ENCODE assay signal across 15 cellular contexts in genomic region chr2:236748385-236748784, GRCh38.
DNase-seq lines count a peak whose midpoint lies in the region; ATAC-seq and TF ChIP-seq lines count a peak whose summit lies in the region.
"Had no signal": no experiment of that assay in that cellular context is flagged by ENCODE, and none has a peak within 500 bp of the region (broad histone marks: within the 10 kb centered on the region; RNA-seq: fewer than 3 reads in every experiment).

No MANE protein-coding gene starts in this region.

- H3K4me3 ChIP-seq in RWPE2 (ENCODE audit: severe bottlenecking), result no peak overlapping the region
- H3K4me3 ChIP-seq in gastroesophageal sphincter, result no peak overlapping the region

- peak; percentile 87 for DNase-seq in CD1c-positive myeloid dendritic cell (ENCODE audit: extremely low spot score)
- DNase-seq in RWPE2 (ENCODE audit: low spot score), result no peak
- DNase-seq in osteocyte (ENCODE audit: extremely low spot score, unreplicated experiment), result no peak
- no peak for DNase-seq in stimulated activated effector memory CD8-positive, alpha-beta T cell treated with anti-CD3 and anti-CD28 coated beads, Interleukin-12 subunit alpha, Interleukin-12 subunit beta, amount 100 ng/mL, for 72 hours (ENCODE audit: low spot score in 2 of 2)
- no peak for DNase-seq in NCI-H146 treated with DMSO at 0.1 percent for 48 hours (lab: John Stamatoyannopoulos, UW; ENCODE audit: unreplicated experiment)
- DNase-seq in epidermal melanocyte (ENCODE audit: insufficient read length, low spot score), result no peak
- DNase-seq: activated CD4-positive, alpha-beta T cell treated with anti-CD3 and anti-CD28 coated beads for 48 hours; endodermal cell; hippocampal formation; Karpas-422; NCI-H2081 had no signal

- H3K27ac ChIP-seq in RWPE2 (ENCODE audit: poor library complexity, severe bottlenecking), result peak overlapping the region; percentile 87
- peak overlapping the region in 2 of 4 donors; percentile 1 to 39 for H3K27ac ChIP-seq in gastroesophageal sphincter

- ATAC-seq in RWPE2 (ENCODE audit: low read depth) (peak; percentile 30; the same call in 1 of the 3 replicates), gastroesophageal sphincter (peak; percentile 70), GM21360 (IDR thresholded peaks at IDR 0.05; ENCODE audit: unreplicated experiment) (no peak)
- ATAC-seq in stimulated activated effector memory CD8-positive, alpha-beta T cell treated with anti-CD3 and anti-CD28 coated beads, Interleukin-12 subunit alpha, Interleukin-12 subunit beta, amount 100 ng/mL, for 72 hours, result no peak
- ATAC-seq: activated T-helper 17 cell treated with anti-CD3 and anti-CD28 coated beads, Interleukin-2, amount 50 U/mL, for 72 hours had no signal

- TF ChIP-seq POLR2A in gastroesophageal sphincter (IDR thresholded peaks at IDR 0.05), result no peak

- no peak for TF ChIP-seq CTCF in RWPE2 (IDR thresholded peaks at IDR 0.05; ENCODE audit: poor library complexity, severe bottlenecking)
- no peak for TF ChIP-seq CTCF in gastroesophageal sphincter (IDR thresholded peaks at IDR 0.05)
- no peak for TF ChIP-seq CTCF in osteocyte (IDR thresholded peaks at IDR 0.05)

- H3K4me3 Mint-ChIP-seq in osteocyte (ENCODE audit: unreplicated experiment), result no peak overlapping the region
- H3K4me3 Mint-ChIP-seq in stimulated activated effector memory CD8-positive, alpha-beta T cell treated with anti-CD3 and anti-CD28 coated beads, Interleukin-12 subunit alpha, Interleukin-12 subunit beta, amount 100 ng/mL, for 72 hours, result no peak overlapping the region
- H3K4me3 Mint-ChIP-seq: activated T-helper 17 cell treated with anti-CD3 and anti-CD28 coated beads, Interleukin-2, amount 50 U/mL, for 72 hours; endodermal cell; memory B cell had no signal

- H3K9me3 ChIP-seq in RWPE2 (ENCODE audit: severe bottlenecking), result no peaks in the 10 kb centered on the region
- no peaks in the 10 kb centered on the region for H3K9me3 ChIP-seq in gastroesophageal sphincter

- no peaks in the 10 kb centered on the region for H3K27me3 Mint-ChIP-seq in osteocyte (ENCODE audit: unreplicated experiment)

- H3K9me3 Mint-ChIP-seq in osteocyte (ENCODE audit: unreplicated experiment), result no peaks in the 10 kb centered on the region
- no peaks in the 10 kb centered on the region for H3K9me3 Mint-ChIP-seq in stimulated activated effector memory CD8-positive, alpha-beta T cell treated with anti-CD3 and anti-CD28 coated beads, Interleukin-12 subunit alpha, Interleukin-12 subunit beta, amount 100 ng/mL, for 72 hours
- H3K9me3 Mint-ChIP-seq: activated T-helper 17 cell treated with anti-CD3 and anti-CD28 coated beads, Interleukin-2, amount 50 U/mL, for 72 hours; endodermal cell; memory B cell had no signal

- peaks cover 76% of the 10 kb centered on the region for H3K4me1 Mint-ChIP-seq in osteocyte (ENCODE audit: unreplicated experiment)
- H3K4me1 Mint-ChIP-seq in stimulated activated effector memory CD8-positive, alpha-beta T cell treated with anti-CD3 and anti-CD28 coated beads, Interleukin-12 subunit alpha, Interleukin-12 subunit beta, amount 100 ng/mL, for 72 hours, result no peaks in the 10 kb centered on the region
- H3K4me1 Mint-ChIP-seq: activated T-helper 17 cell treated with anti-CD3 and anti-CD28 coated beads, Interleukin-2, amount 50 U/mL, for 72 hours had no signal

- no peaks in the 10 kb centered on the region for H3K36me3 ChIP-seq in RWPE2 (ENCODE audit: low read depth)
- no peaks in the 10 kb centered on the region for H3K36me3 ChIP-seq in gastroesophageal sphincter

- no peaks in the 10 kb centered on the region for H3K36me3 Mint-ChIP-seq in osteocyte (ENCODE audit: unreplicated experiment)
- no peaks in the 10 kb centered on the region for H3K36me3 Mint-ChIP-seq in stimulated activated effector memory CD8-positive, alpha-beta T cell treated with anti-CD3 and anti-CD28 coated beads, Interleukin-12 subunit alpha, Interleukin-12 subunit beta, amount 100 ng/mL, for 72 hours
- H3K36me3 Mint-ChIP-seq: memory B cell had no signal

- no peak for TF ChIP-seq EP300 in gastroesophageal sphincter (IDR thresholded peaks at IDR 0.05)

- H3K27me3 ChIP-seq in RWPE2 (ENCODE audit: insufficient read depth, poor library complexity, severe bottlenecking), result no peaks in the 10 kb centered on the region
- H3K27me3 ChIP-seq in gastroesophageal sphincter, result no peaks in the 10 kb centered on the region

- H3K4me1 ChIP-seq in RWPE2 (ENCODE audit: insufficient read depth, poor library complexity, severe bottlenecking), result peaks cover 39% of the 10 kb centered on the region
- peaks cover 0 to 18% (median 6%) of the 10 kb centered on the region in 3 donors for H3K4me1 ChIP-seq in gastroesophageal sphincter

- peak overlapping the region; percentile 13 for H3K27ac Mint-ChIP-seq in osteocyte (ENCODE audit: unreplicated experiment)
- H3K27ac Mint-ChIP-seq in stimulated activated effector memory CD8-positive, alpha-beta T cell treated with anti-CD3 and anti-CD28 coated beads, Interleukin-12 subunit alpha, Interleukin-12 subunit beta, amount 100 ng/mL, for 72 hours, result no peak overlapping the region
- H3K27ac Mint-ChIP-seq: activated T-helper 17 cell treated with anti-CD3 and anti-CD28 coated beads, Interleukin-2, amount 50 U/mL, for 72 hours; endodermal cell; memory B cell had no signal

- WGBS in gastroesophageal sphincter (ENCODE audit: low coverage in 1 of 2), 2 donors, result 58 to 87% methylated on average over 6 to 9 of the region's 9 CpGs

Comparison
In these comparisons a context has a peak if more than half of its experiments do, and no peak if none do; other contexts are left out.
1. ATAC-seq: peak in RWPE2 (single experiment) and gastroesophageal sphincter (single experiment); none in stimulated activated effector memory CD8-positive, alpha-beta T cell treated with anti-CD3 and anti-CD28 coated beads, Interleukin-12 subunit alpha, Interleukin-12 subunit beta, amount 100 ng/mL, for 72 hours (single experiment) and GM21360 (single experiment).